ENCODE assay signal across 8 cellular contexts in the genomic region with DNA sequence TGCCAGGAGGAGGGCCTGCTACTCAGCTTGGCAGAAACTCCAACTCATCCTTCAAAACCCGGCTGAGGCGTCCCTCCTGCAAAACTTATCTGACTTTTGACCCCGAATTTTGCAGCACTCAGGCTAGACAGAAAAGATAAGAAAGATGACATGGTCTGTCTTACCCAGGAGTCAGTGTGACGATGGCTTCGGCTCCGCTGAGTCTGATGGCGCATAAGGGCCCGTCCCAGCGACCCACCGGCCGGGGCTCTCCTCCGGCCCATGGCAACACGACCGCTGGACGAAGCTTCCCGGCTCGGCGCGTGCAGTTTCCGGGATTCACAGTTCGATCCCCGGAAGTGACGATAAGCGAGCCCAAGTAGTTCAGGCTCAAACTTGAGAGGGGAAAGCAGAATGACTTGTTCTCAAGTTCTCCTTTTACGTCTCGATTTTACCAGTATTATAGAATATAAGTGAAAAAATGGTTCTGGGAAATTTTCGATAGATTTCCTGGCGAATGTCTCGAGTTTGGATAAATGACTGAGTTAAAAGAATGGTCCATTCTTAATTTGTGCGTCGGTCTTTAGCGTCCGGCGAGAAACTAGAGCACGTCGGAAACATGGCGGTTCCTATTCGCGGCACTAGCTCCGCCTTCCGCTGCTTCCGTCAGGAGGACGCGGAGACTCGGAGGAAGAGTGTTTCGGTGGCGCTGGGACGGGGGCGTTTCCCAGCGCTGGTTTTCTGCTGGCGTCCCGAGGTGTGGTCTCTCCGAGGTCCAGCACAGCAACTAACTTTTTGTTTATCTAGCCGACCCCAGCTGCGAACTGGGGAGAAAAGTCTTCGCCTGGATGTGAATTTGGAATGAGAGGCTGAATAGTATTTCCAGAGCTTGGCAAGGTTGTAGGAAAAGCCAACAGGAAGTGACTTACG.
A peak's percentile ranks its signal among the peaks of the same experiment; 100 is the strongest.
DNase-seq lines count a peak whose midpoint lies in the region; ATAC-seq lines count a peak whose summit lies in the region.

A gene (minus strand): TSS at position 292 of the 909 bp plus-strand sequence. CDS start 29 bp downstream, at position 263.

- peaks cover 29% of the 10 kb centered on the region for H3K36me3 ChIP-seq in BLaER1

- ATAC-seq in GM19328 (IDR thresholded peaks at IDR 0.05; ENCODE audit: unreplicated experiment) = peak; percentile 75
- ATAC-seq in HG03520 (IDR thresholded peaks at IDR 0.05; ENCODE audit: unreplicated experiment) = peak; percentile 82

- H3K4me2 ChIP-seq in BLaER1 = peak within 1 kb of the TSS; percentile 88

- H3K9me3 ChIP-seq in BLaER1 = no peaks in the 10 kb centered on the region

- H3K4me1 ChIP-seq in BLaER1 = peaks cover 30% of the 10 kb centered on the region

- H3K4me3 ChIP-seq in BLaER1 = peak within 1 kb of the TSS; percentile 75

- DNase-seq in NCI-H748 (lab: John Stamatoyannopoulos, UW; ENCODE audit: unreplicated experiment) (peak; percentile 93), dedifferentiated amniotic fluid mesenchymal stem cell (ENCODE audit: extremely low spot score) (peak; percentile 98), left kidney (ENCODE audit: low read depth, low spot score) (peak; percentile 98)
- DNase-seq in activated CD4-positive, alpha-beta T cell treated with anti-CD3 and anti-CD28 coated beads, Interleukin-2, amount 50 U/mL, for 1 hour = peak; percentile 87
- peak; percentile 88 to 92 for DNase-seq in stimulated activated CD4-positive, alpha-beta T cell treated with anti-CD3 and anti-CD28 coated beads, Interleukin-2, amount 100 ng/mL, for 24 hours

- H3K9ac ChIP-seq in BLaER1 = peak within 1 kb of the TSS; percentile 93

- H4K20me1 ChIP-seq in BLaER1 = peaks cover 34% of the 10 kb centered on the region

- peak within 1 kb of the TSS; percentile 98 for H3K27ac ChIP-seq in BLaER1

- H3K27me3 ChIP-seq in BLaER1 = no peaks in the 10 kb centered on the region

Comparison
In these comparisons a context has a peak if more than half of its experiments do, and no peak if none do; other contexts are left out.
1. Peak in every context shown above with its lines: DNase-seq, ATAC-seq, H3K4me3 ChIP-seq and H3K27ac ChIP-seq.